2 cellular contexts compared by ENCODE assay signal in the genomic region with DNA sequence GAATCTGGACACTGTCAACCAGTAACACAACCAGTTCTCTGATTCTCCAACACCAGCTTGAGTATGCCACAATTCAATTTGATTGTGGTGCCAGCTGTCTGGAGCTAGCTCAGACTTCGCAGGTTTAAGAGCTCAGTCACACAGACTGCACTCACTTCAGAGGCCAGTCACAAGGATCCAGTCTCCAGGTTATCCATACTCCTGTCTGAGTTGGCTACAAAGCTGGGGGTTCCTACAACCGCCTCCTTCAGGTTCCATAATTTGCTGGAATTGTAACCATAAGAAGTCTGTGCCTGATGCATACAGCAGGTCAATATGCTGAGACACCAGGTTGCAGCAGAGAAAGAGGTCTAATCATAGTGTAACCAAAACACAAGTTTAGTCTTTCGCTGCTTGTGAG.
TF ChIP-seq lines count a peak whose summit lies in the region.

No MANE protein-coding gene starts in this region.

TF ChIP-seq in HepG2, 621 proteins besides CTCF, POLR2A, EP300 and RAD21:
- TF ChIP-seq, protein P1, sequence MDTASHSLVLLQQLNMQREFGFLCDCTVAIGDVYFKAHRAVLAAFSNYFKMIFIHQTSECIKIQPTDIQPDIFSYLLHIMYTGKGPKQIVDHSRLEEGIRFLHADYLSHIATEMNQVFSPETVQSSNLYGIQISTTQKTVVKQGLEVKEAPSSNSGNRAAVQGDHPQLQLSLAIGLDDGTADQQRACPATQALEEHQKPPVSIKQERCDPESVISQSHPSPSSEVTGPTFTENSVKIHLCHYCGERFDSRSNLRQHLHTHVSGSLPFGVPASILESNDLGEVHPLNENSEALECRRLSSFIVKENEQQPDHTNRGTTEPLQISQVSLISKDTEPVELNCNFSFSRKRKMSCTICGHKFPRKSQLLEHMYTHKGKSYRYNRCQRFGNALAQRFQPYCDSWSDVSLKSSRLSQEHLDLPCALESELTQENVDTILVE (CRISPR knock-in tag; IDR thresholded peaks at IDR 0.05): no peak
- TF ChIP-seq SOX5 (CRISPR knock-in tag; IDR thresholded peaks at IDR 0.05; ENCODE audit: borderline replicate concordance): no peak
- TF ChIP-seq ZNF382 (CRISPR knock-in tag; IDR thresholded peaks at IDR 0.05; ENCODE audit: borderline replicate concordance): no peak
- no peak for TF ChIP-seq DPF2 (CRISPR knock-in tag; IDR thresholded peaks at IDR 0.05; ENCODE audit: borderline replicate concordance, low read depth)
- no peak for TF ChIP-seq LCORL (IDR thresholded peaks at IDR 0.05)
- TF ChIP-seq LCORL (CRISPR knock-in tag; IDR thresholded peaks at IDR 0.05): no peak
- TF ChIP-seq, protein P2, sequence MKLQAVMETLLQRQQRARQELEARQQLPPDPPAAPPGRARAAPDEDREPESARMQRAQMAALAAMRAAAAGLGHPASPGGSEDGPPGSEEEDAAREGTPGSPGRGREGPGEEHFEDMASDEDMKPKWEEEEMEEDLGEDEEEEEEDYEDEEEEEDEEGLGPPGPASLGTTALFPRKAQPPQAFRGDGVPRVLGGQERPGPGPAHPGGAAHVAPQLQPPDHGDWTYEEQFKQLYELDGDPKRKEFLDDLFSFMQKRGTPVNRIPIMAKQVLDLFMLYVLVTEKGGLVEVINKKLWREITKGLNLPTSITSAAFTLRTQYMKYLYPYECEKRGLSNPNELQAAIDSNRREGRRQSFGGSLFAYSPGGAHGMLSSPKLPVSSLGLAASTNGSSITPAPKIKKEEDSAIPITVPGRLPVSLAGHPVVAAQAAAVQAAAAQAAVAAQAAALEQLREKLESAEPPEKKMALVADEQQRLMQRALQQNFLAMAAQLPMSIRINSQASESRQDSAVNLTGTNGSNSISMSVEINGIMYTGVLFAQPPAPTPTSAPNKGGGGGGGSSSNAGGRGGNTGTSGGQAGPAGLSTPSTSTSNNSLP (IDR thresholded peaks at IDR 0.05; ENCODE audit: low read depth, low read length): no peak
- no peak for TF ChIP-seq ZNF776 (CRISPR knock-in tag; IDR thresholded peaks at IDR 0.05)
- no peak for TF ChIP-seq ZNF747 (CRISPR knock-in tag; IDR thresholded peaks at IDR 0.05; ENCODE audit: borderline replicate concordance)
- TF ChIP-seq, protein P3, sequence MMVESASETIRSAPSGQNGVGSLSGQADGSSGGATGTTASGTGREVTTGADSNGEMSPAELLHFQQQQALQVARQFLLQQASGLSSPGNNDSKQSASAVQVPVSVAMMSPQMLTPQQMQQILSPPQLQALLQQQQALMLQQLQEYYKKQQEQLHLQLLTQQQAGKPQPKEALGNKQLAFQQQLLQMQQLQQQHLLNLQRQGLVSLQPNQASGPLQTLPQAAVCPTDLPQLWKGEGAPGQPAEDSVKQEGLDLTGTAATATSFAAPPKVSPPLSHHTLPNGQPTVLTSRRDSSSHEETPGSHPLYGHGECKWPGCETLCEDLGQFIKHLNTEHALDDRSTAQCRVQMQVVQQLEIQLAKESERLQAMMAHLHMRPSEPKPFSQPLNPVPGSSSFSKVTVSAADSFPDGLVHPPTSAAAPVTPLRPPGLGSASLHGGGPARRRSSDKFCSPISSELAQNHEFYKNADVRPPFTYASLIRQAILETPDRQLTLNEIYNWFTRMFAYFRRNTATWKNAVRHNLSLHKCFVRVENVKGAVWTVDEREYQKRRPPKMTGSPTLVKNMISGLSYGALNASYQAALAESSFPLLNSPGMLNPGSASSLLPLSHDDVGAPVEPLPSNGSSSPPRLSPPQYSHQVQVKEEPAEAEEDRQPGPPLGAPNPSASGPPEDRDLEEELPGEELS (CRISPR knock-in tag; IDR thresholded peaks at IDR 0.05): no peak

TF ChIP-seq in H1, 55 proteins besides CTCF, POLR2A, EP300 and RAD21:
- TF ChIP-seq GTF2F1 (IDR thresholded peaks at IDR 0.05; ENCODE audit: borderline replicate concordance, low read depth, low read length): no peak
- TF ChIP-seq JUND (IDR thresholded peaks at IDR 0.05; ENCODE audit: low read length): no peak
- TF ChIP-seq CBX5 (IDR thresholded peaks at IDR 0.05; ENCODE audit: low read depth, low read length): no peak
- TF ChIP-seq, protein P4, sequence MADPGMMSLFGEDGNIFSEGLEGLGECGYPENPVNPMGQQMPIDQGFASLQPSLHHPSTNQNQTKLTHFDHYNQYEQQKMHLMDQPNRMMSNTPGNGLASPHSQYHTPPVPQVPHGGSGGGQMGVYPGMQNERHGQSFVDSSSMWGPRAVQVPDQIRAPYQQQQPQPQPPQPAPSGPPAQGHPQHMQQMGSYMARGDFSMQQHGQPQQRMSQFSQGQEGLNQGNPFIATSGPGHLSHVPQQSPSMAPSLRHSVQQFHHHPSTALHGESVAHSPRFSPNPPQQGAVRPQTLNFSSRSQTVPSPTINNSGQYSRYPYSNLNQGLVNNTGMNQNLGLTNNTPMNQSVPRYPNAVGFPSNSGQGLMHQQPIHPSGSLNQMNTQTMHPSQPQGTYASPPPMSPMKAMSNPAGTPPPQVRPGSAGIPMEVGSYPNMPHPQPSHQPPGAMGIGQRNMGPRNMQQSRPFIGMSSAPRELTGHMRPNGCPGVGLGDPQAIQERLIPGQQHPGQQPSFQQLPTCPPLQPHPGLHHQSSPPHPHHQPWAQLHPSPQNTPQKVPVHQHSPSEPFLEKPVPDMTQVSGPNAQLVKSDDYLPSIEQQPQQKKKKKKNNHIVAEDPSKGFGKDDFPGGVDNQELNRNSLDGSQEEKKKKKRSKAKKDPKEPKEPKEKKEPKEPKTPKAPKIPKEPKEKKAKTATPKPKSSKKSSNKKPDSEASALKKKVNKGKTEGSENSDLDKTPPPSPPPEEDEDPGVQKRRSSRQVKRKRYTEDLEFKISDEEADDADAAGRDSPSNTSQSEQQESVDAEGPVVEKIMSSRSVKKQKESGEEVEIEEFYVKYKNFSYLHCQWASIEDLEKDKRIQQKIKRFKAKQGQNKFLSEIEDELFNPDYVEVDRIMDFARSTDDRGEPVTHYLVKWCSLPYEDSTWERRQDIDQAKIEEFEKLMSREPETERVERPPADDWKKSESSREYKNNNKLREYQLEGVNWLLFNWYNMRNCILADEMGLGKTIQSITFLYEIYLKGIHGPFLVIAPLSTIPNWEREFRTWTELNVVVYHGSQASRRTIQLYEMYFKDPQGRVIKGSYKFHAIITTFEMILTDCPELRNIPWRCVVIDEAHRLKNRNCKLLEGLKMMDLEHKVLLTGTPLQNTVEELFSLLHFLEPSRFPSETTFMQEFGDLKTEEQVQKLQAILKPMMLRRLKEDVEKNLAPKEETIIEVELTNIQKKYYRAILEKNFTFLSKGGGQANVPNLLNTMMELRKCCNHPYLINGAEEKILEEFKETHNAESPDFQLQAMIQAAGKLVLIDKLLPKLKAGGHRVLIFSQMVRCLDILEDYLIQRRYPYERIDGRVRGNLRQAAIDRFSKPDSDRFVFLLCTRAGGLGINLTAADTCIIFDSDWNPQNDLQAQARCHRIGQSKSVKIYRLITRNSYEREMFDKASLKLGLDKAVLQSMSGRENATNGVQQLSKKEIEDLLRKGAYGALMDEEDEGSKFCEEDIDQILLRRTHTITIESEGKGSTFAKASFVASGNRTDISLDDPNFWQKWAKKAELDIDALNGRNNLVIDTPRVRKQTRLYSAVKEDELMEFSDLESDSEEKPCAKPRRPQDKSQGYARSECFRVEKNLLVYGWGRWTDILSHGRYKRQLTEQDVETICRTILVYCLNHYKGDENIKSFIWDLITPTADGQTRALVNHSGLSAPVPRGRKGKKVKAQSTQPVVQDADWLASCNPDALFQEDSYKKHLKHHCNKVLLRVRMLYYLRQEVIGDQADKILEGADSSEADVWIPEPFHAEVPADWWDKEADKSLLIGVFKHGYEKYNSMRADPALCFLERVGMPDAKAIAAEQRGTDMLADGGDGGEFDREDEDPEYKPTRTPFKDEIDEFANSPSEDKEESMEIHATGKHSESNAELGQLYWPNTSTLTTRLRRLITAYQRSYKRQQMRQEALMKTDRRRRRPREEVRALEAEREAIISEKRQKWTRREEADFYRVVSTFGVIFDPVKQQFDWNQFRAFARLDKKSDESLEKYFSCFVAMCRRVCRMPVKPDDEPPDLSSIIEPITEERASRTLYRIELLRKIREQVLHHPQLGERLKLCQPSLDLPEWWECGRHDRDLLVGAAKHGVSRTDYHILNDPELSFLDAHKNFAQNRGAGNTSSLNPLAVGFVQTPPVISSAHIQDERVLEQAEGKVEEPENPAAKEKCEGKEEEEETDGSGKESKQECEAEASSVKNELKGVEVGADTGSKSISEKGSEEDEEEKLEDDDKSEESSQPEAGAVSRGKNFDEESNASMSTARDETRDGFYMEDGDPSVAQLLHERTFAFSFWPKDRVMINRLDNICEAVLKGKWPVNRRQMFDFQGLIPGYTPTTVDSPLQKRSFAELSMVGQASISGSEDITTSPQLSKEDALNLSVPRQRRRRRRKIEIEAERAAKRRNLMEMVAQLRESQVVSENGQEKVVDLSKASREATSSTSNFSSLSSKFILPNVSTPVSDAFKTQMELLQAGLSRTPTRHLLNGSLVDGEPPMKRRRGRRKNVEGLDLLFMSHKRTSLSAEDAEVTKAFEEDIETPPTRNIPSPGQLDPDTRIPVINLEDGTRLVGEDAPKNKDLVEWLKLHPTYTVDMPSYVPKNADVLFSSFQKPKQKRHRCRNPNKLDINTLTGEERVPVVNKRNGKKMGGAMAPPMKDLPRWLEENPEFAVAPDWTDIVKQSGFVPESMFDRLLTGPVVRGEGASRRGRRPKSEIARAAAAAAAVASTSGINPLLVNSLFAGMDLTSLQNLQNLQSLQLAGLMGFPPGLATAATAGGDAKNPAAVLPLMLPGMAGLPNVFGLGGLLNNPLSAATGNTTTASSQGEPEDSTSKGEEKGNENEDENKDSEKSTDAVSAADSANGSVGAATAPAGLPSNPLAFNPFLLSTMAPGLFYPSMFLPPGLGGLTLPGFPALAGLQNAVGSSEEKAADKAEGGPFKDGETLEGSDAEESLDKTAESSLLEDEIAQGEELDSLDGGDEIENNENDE (IDR thresholded peaks at IDR 0.05; ENCODE audit: insufficient replicate concordance, low read length): no peak
- TF ChIP-seq NANOG (IDR thresholded peaks at IDR 0.05; ENCODE audit: insufficient read depth, low read depth, low read length, poor library complexity, severe bottlenecking): no peak
- TF ChIP-seq CEBPB (IDR thresholded peaks at IDR 0.05; ENCODE audit: low read depth, low read length): no peak
